7 cellular contexts compared by ENCODE assay signal in genomic region chr14:66507181-66507721, GRCh38. TPM values are rescaled to one million over a fixed set of nuclear protein-coding genes. Genes with fewer than 3 reads are reported as not detected.
DNase-seq lines count a peak whose midpoint lies in the region; ATAC-seq and TF ChIP-seq lines count a peak whose summit lies in the region.

No MANE protein-coding gene starts in this region.

- peak overlapping the region; percentile 85 for H3K4me3 Mint-ChIP-seq in GM23338
- H3K4me3 Mint-ChIP-seq in stimulated activated naive CD8-positive, alpha-beta T cell treated with anti-CD3 and anti-CD28 coated beads, Interleukin-15, Interleukin-2, amounts not matched to agents 100 ng/mL and 50 ng/mL, for 24 hours, result peak overlapping the region; percentile 92

- no peaks in the 10 kb centered on the region; the same call in 2 of the 3 replicates for H3K36me3 Mint-ChIP-seq in GM23338 (ENCODE audit: low read depth)
- H3K36me3 Mint-ChIP-seq in stimulated activated naive CD8-positive, alpha-beta T cell treated with anti-CD3 and anti-CD28 coated beads, Interleukin-15, Interleukin-2, amounts not matched to agents 100 ng/mL and 50 ng/mL, for 24 hours (ENCODE audit: low read depth), result peaks cover 5% of the 10 kb centered on the region

- H3K27ac ChIP-seq in GM23338 (ENCODE audit: low read depth), result peak overlapping the region; percentile 87
- peak overlapping the region; percentile 64 for H3K27ac ChIP-seq in iPS-18a (ENCODE audit: low read length)

- H3K9ac ChIP-seq in iPS-18a (ENCODE audit: low read length), result peak overlapping the region; percentile 86

- H3K27me3 Mint-ChIP-seq in GM23338 (ENCODE audit: insufficient read depth, low read depth, poor library complexity), result peaks cover 27% of the 10 kb centered on the region
- H3K27me3 Mint-ChIP-seq in stimulated activated naive CD8-positive, alpha-beta T cell treated with anti-CD3 and anti-CD28 coated beads, Interleukin-15, Interleukin-2, amounts not matched to agents 100 ng/mL and 50 ng/mL, for 24 hours, result peaks cover 20% of the 10 kb centered on the region

- H3K36me3 ChIP-seq in GM23338 (ENCODE audit: insufficient read depth) (no peaks in the 10 kb centered on the region), iPS-18a (ENCODE audit: control insufficient read depth, low read depth, low read length) (no peaks in the 10 kb centered on the region)

- H3K4me3 ChIP-seq in GM23338, result peak overlapping the region; percentile 91
- H3K4me3 ChIP-seq in iPS-18a (ENCODE audit: low read length), result peak overlapping the region; percentile 79

- no peaks in the 10 kb centered on the region for H3K9me2 ChIP-seq in GM23338 (ENCODE audit: insufficient read depth)

- TF ChIP-seq CTCF in GM23338 (conservative IDR thresholded peaks at IDR 0.05; ENCODE audit: low read depth in 2 of 2), result no peak

- peaks cover 16% of the 10 kb centered on the region; the same call in 1 of the 2 replicates for H4K20me1 ChIP-seq in GM23338 (replicated peaks; ENCODE audit: insufficient read depth)

- no peaks in the 10 kb centered on the region for H3K9me3 Mint-ChIP-seq in GM23338
- no peaks in the 10 kb centered on the region for H3K9me3 Mint-ChIP-seq in stimulated activated naive CD8-positive, alpha-beta T cell treated with anti-CD3 and anti-CD28 coated beads, Interleukin-15, Interleukin-2, amounts not matched to agents 100 ng/mL and 50 ng/mL, for 24 hours

- H3K9me3 ChIP-seq in iPS-18a (ENCODE audit: control insufficient read depth, low read depth, low read length), result no peaks in the 10 kb centered on the region

- H3K4me1 Mint-ChIP-seq in GM23338, result peaks cover 9% of the 10 kb centered on the region
- H3K4me1 Mint-ChIP-seq in stimulated activated naive CD8-positive, alpha-beta T cell treated with anti-CD3 and anti-CD28 coated beads, Interleukin-15, Interleukin-2, amounts not matched to agents 100 ng/mL and 50 ng/mL, for 24 hours (ENCODE audit: low read depth), result peaks cover 33% of the 10 kb centered on the region

- intact Hi-C loops in posterior vena cava (cut with DNase I), result no loop called here

- peaks cover 19% of the 10 kb centered on the region for H3K27me3 ChIP-seq in GM23338 (ENCODE audit: insufficient read depth)
- peaks cover 34% of the 10 kb centered on the region for H3K27me3 ChIP-seq in iPS-18a (ENCODE audit: control insufficient read depth, insufficient read depth, low read length)

- peaks cover 34% of the 10 kb centered on the region for H3K79me2 ChIP-seq in GM23338 (replicated peaks; ENCODE audit: insufficient read depth)

- peak overlapping the region; percentile 96 for H2AFZ ChIP-seq in GM23338

- DNase-seq in GM23338 (ENCODE audit: low spot score) (peak; percentile 65), NCI-H1092 (lab: John Stamatoyannopoulos, UW) (peak; percentile 66), posterior vena cava (ENCODE audit: low spot score) (no peak)
- DNase-seq in activated naive CD8-positive, alpha-beta T cell treated with anti-CD3 and anti-CD28 coated beads, Interleukin-2, amount 50 U/mL, for 16 hours (ENCODE audit: low read depth, low spot score), result peak; percentile 4

- H3F3A ChIP-seq in GM23338 (replicated peaks; ENCODE audit: low read depth), result peaks cover 5% of the 10 kb centered on the region

- peaks cover 12% of the 10 kb centered on the region for H3K4me1 ChIP-seq in GM23338 (ENCODE audit: insufficient read depth)
- peaks cover 8% of the 10 kb centered on the region for H3K4me1 ChIP-seq in iPS-18a (ENCODE audit: control insufficient read depth, low read depth, low read length)

- H3K27ac Mint-ChIP-seq in GM23338, result peak overlapping the region; percentile 78
- peak overlapping the region; percentile 98 for H3K27ac Mint-ChIP-seq in stimulated activated naive CD8-positive, alpha-beta T cell treated with anti-CD3 and anti-CD28 coated beads, Interleukin-15, Interleukin-2, amounts not matched to agents 100 ng/mL and 50 ng/mL, for 24 hours

- ATAC-seq in GM18502 (IDR thresholded peaks at IDR 0.05; ENCODE audit: poor library complexity, unreplicated experiment) (peak; percentile 19), GM23338 (peak; percentile 36)

- peak overlapping the region; percentile 93 for H3K4me2 ChIP-seq in GM23338

TF ChIP-seq in GM23338, 12 proteins besides CTCF, POLR2A, EP300 and RAD21:
- TF ChIP-seq POLR2AphosphoS5 (IDR thresholded peaks at IDR 0.05; ENCODE audit: low read depth) (no peak), EZH2 (IDR thresholded peaks at IDR 0.05; ENCODE audit: low read depth, unreplicated experiment) (no peak), REST (IDR thresholded peaks at IDR 0.05; ENCODE audit: unreplicated experiment) (no peak), JUNB (IDR thresholded peaks at IDR 0.05; ENCODE audit: unreplicated experiment) (no peak)

RNA-seq across cellular contexts. Expression of gene GPHN, which starts 0.7 kb away (rescaled TPM):
- 13.7 and 17.6 TPM in 2 replicates for total RNA-seq in GM23338 (2014; rRNA removed; shearing (Covaris generic))
- 20.6 and 22.4 TPM in 2 replicates for polyA plus RNA-seq in GM23338 (2016; fragmentation: Nextera tagmentation; extraction: Ambion mirVana)
- total RNA-seq in posterior vena cava, result 10 to 100 TPM; 21.3 to 24.9 TPM

RNA-seq across cellular contexts. Expression of gene CCDC196, which starts 21.1 kb away (rescaled TPM):
- not detected in 2 replicates for total RNA-seq in GM23338 (2014; rRNA removed; shearing (Covaris generic))
- polyA plus RNA-seq in GM23338 (2016; fragmentation: Nextera tagmentation; extraction: Ambion mirVana), result 0.27 TPM in 1 of 2 replicates, not detected in the other
- total RNA-seq in posterior vena cava, result not detected
